ENCODE assay signal across 1 cellular context in the genomic region with DNA sequence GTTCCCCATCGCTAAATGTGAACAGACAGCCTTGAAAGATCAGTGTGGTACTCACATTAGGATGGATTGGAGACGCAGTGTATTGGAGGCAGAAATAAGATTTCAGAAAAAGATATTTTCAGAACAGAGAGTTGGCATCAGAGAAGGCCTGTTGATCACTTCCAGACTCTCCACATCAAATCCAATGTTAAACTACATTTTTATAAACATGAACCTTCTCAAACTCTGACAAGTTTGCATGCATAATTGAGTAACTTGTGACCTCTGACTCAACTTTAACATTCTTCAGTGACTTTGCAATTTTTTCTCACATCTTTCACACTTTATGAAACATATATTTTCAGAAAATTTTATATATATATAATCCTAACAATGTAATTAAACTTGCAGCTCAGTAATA.
TF ChIP-seq lines count a peak whose summit lies in the region.

No MANE protein-coding gene starts in this region.

TF ChIP-seq in GM23338, 12 proteins besides CTCF, POLR2A, EP300 and RAD21 (continued from another document):
- no peak for TF ChIP-seq EZH2phosphoT487 (IDR thresholded peaks at IDR 0.05; ENCODE audit: unreplicated experiment)
- TF ChIP-seq STAT1 (IDR thresholded peaks at IDR 0.05; ENCODE audit: unreplicated experiment), result no peak
- TF ChIP-seq EZH2 (IDR thresholded peaks at IDR 0.05; ENCODE audit: low read depth, unreplicated experiment), result no peak
- TF ChIP-seq ZNF331 (CRISPR knock-in tag; IDR thresholded peaks at IDR 0.05; ENCODE audit: low read depth), result no peak
